ENCODE assay signal across 3 cellular contexts in genomic region chr1:81388435-81388834, GRCh38.
"Had no signal": no experiment of that assay in that cellular context is flagged by ENCODE, and none has a peak within 500 bp of the region (broad histone marks: within the 10 kb centered on the region; RNA-seq: fewer than 3 reads in every experiment).

No MANE protein-coding gene starts in this region.

- H3K4me3 ChIP-seq: GM12878 had no signal

- DNase-seq: GDM1, GF-D8 had no signal

- ATAC-seq: GM12878 had no signal
